Comparison of ENCODE assay signal across 16 cellular contexts in genomic region chr7:42231043-42231442, GRCh38. TPM values are rescaled to one million over a fixed set of nuclear protein-coding genes. Genes with fewer than 3 reads are reported as not detected.
DNase-seq lines count a peak whose midpoint lies in the region; ATAC-seq and TF ChIP-seq lines count a peak whose summit lies in the region.
"Had no signal": no experiment of that assay in that cellular context is flagged by ENCODE, and none has a peak within 500 bp of the region (broad histone marks: within the 10 kb centered on the region; RNA-seq: fewer than 3 reads in every experiment).

No MANE protein-coding gene starts in this region.

- H3K4me1 Mint-ChIP-seq in nephron, result peaks cover 93% of the 10 kb centered on the region

- H2AFZ ChIP-seq in smooth muscle cell (ENCODE audit: low read depth), result no peak overlapping the region

- peak overlapping the region; percentile 95 for H3K4me2 ChIP-seq in smooth muscle cell

- peaks cover 87% of the 10 kb centered on the region for H4K20me1 ChIP-seq in smooth muscle cell (ENCODE audit: low read depth)

- H3K9ac ChIP-seq in smooth muscle cell (ENCODE audit: low read depth), result no peak overlapping the region

- H3K36me3 ChIP-seq in HEK293 (ENCODE audit: control insufficient read depth in 2 of 2, insufficient read depth in 1 of 2, low read length in 2 of 2), result no peaks in the 10 kb centered on the region
- H3K36me3 ChIP-seq in ectodermal cell (ENCODE audit: control insufficient read depth, insufficient read depth, low read length), result peaks cover 12% of the 10 kb centered on the region
- no peaks in the 10 kb centered on the region for H3K36me3 ChIP-seq in smooth muscle cell (ENCODE audit: low read depth)
- H3K36me3 ChIP-seq: BE2C had no signal

- H3K27me3 ChIP-seq in ectodermal cell (ENCODE audit: control insufficient read depth, insufficient read depth, low read length, poor library complexity, severe bottlenecking) (no peaks in the 10 kb centered on the region), smooth muscle cell (ENCODE audit: low read depth) (no peaks in the 10 kb centered on the region)

- POLR2A ChIA-PET in HEK293 (lab: Yijun Ruan, JAX), result interaction anchor here (0.6 kb wide), 1 partner anchor 178 kb away, joined by 3 read pairs; no protein-coding TSS in a partner anchor

- TF ChIP-seq CTCF in HEK293 (tag by site-specific recombination; IDR thresholded peaks at IDR 0.05), result no peak
- no peak for TF ChIP-seq CTCF in nephron (IDR thresholded peaks at IDR 0.05; ENCODE audit: unreplicated experiment in 3 of 3)
- TF ChIP-seq CTCF in smooth muscle cell (IDR thresholded peaks at IDR 0.05; ENCODE audit: borderline replicate concordance, insufficient read depth, poor library complexity, severe bottlenecking), result no peak

- DNase-seq in smooth muscle cell (lab: John Stamatoyannopoulos, UW; ENCODE audit: unreplicated experiment), result no peak
- DNase-seq in NOMO-1 treated with dmso at 0.1 percent for 144 hours (lab: John Stamatoyannopoulos, UW; ENCODE audit: unreplicated experiment), result no peak
- DNase-seq: BE2C; CD4-positive, alpha-beta memory T cell; DMS79; HCEC 1CT; IMR-90 had no signal

- H3K4me1 ChIP-seq in HEK293 (ENCODE audit: control insufficient read depth, insufficient read depth, low read length) (peaks cover 63% of the 10 kb centered on the region), ectodermal cell (ENCODE audit: control insufficient read depth, insufficient read depth, low read length) (peaks cover 57% of the 10 kb centered on the region), smooth muscle cell (ENCODE audit: low read depth) (peaks cover 89% of the 10 kb centered on the region)
- H3K4me1 ChIP-seq: BE2C had no signal

- CTCF ChIA-PET in HEK293 (lab: Yijun Ruan, JAX), result interaction anchor here (0.5 to 2.5 kb wide), 6 partner anchors 37 to 686 kb away, joined by 3 to 7 read pairs (median 4); no protein-coding TSS in a partner anchor

- H3K9me3 Mint-ChIP-seq in nephron, result no peaks in the 10 kb centered on the region

- H3K4me3 Mint-ChIP-seq in nephron, result peak overlapping the region in 2 of 3 experiments; percentile 3 to 47
- H3K4me3 Mint-ChIP-seq: CD4-positive, alpha-beta memory T cell had no signal

- peaks cover 78% of the 10 kb centered on the region for H3K79me2 ChIP-seq in smooth muscle cell (ENCODE audit: low read depth)

- no peak overlapping the region for H3K27ac ChIP-seq in HEK293 (ENCODE audit: extremely low read depth, low read depth, low read length)
- H3K27ac ChIP-seq in ectodermal cell (ENCODE audit: insufficient read depth, low read depth, low read length, poor library complexity, severe bottlenecking), result no peak overlapping the region
- H3K27ac ChIP-seq in smooth muscle cell (ENCODE audit: low read depth), result peak overlapping the region; percentile 73
- H3K27ac ChIP-seq: C4-2B had no signal

- H3F3A ChIP-seq in smooth muscle cell (ENCODE audit: low read depth), result peaks cover 12% of the 10 kb centered on the region

- no peaks in the 10 kb centered on the region for H3K27me3 Mint-ChIP-seq in nephron (ENCODE audit: low read depth)

- ATAC-seq in GM21526 (IDR thresholded peaks at IDR 0.05; ENCODE audit: low FRiP score, unreplicated experiment) (no peak), HG03280 (IDR thresholded peaks at IDR 0.05; ENCODE audit: unreplicated experiment) (no peak)
- ATAC-seq: GM12878 had no signal

- H3K27ac Mint-ChIP-seq in nephron, result peak overlapping the region in 2 of 3 experiments; percentile 34 to 69
- H3K27ac Mint-ChIP-seq: CD4-positive, alpha-beta memory T cell had no signal

- H3K4me3 ChIP-seq in HEK293 (ENCODE audit: low read depth, low read length) (no peak overlapping the region), ectodermal cell (ENCODE audit: insufficient read depth, low read depth, low read length) (peak overlapping the region; percentile 81), smooth muscle cell (no peak overlapping the region)
- H3K4me3 ChIP-seq: GM12878 had no signal

- H3K9me3 ChIP-seq in HEK293 (ENCODE audit: control insufficient read depth, insufficient read depth, low read depth, low read length) (no peaks in the 10 kb centered on the region), ectodermal cell (ENCODE audit: control insufficient read depth, low read length) (no peaks in the 10 kb centered on the region), smooth muscle cell (replicated peaks; ENCODE audit: low read depth) (no peaks in the 10 kb centered on the region)
- H3K9me3 ChIP-seq: BE2C had no signal

- H3K36me3 Mint-ChIP-seq in nephron (ENCODE audit: low read depth), result peaks cover 6% of the 10 kb centered on the region
- H3K36me3 Mint-ChIP-seq: CD4-positive, alpha-beta memory T cell had no signal

TF ChIP-seq in HEK293, 187 proteins besides CTCF, POLR2A, EP300 and RAD21:
- TF ChIP-seq ZNF791 (tag by site-specific recombination; IDR thresholded peaks at IDR 0.05), result no peak
- TF ChIP-seq ZNF473 (tag by site-specific recombination; IDR thresholded peaks at IDR 0.05), result no peak
- TF ChIP-seq ZNF416 (tag by site-specific recombination; IDR thresholded peaks at IDR 0.05), result no peak
- no peak for TF ChIP-seq ZNF830 (tag by site-specific recombination; IDR thresholded peaks at IDR 0.05; ENCODE audit: low read depth)
- no peak for TF ChIP-seq ZNF239 (tag by site-specific recombination; IDR thresholded peaks at IDR 0.05)
- no peak for TF ChIP-seq ZBTB8A (tag by site-specific recombination; IDR thresholded peaks at IDR 0.05)
- no peak for TF ChIP-seq ZNF354C (tag by site-specific recombination; IDR thresholded peaks at IDR 0.05; ENCODE audit: borderline replicate concordance, low read depth)
- no peak for TF ChIP-seq ZNF366 (tag by site-specific recombination; conservative IDR thresholded peaks at IDR 0.05)
- TF ChIP-seq SCRT2 (tag by site-specific recombination; IDR thresholded peaks at IDR 0.05), result peak; percentile 88
- TF ChIP-seq ZNF114 (tag by site-specific recombination; IDR thresholded peaks at IDR 0.05), result no peak
- TF ChIP-seq SCRT1 (tag by site-specific recombination; IDR thresholded peaks at IDR 0.05; ENCODE audit: borderline replicate concordance), result peak; percentile 58; the same call in 1 of the 2 replicates
- no peak for TF ChIP-seq ZNF138 (tag by site-specific recombination; IDR thresholded peaks at IDR 0.05; ENCODE audit: borderline replicate concordance)
- TF ChIP-seq ZNF692 (tag by site-specific recombination; IDR thresholded peaks at IDR 0.05), result no peak
- no peak for TF ChIP-seq ZNF792 (tag by site-specific recombination; IDR thresholded peaks at IDR 0.05)
- 0 out of 2 replicates have a peak, but pooled peaks have one; percentile 32 for TF ChIP-seq WT1 (tag by site-specific recombination; IDR thresholded peaks at IDR 0.05)
- TF ChIP-seq ZNF664 (tag by site-specific recombination; IDR thresholded peaks at IDR 0.05), result peak; percentile 83
- TF ChIP-seq FEZF1 (tag by site-specific recombination; IDR thresholded peaks at IDR 0.05), result no peak
- no peak for TF ChIP-seq SETDB1 (IDR thresholded peaks at IDR 0.05; ENCODE audit: insufficient read length, low read length)

RNA-seq across cellular contexts. Expression of gene GLI3, which starts 6.0 kb away (rescaled TPM):
- polyA plus RNA-seq in ectodermal cell (2013, experiment 1 of 4), result 200 TPM
- 235 TPM for polyA plus RNA-seq in ectodermal cell (2013, experiment 2 of 4)
- polyA plus RNA-seq in ectodermal cell (2013, experiment 3 of 4), result 110 TPM
- 128 TPM for polyA plus RNA-seq in ectodermal cell (2013, experiment 4 of 4)
- total RNA-seq in smooth muscle cell, result 31.1 and 31.2 TPM in 2 replicates
- 68.2 and 70.4 TPM in 2 replicates for polyA plus RNA-seq in smooth muscle cell
- total RNA-seq: G401, GM12878, HT-29 had no signal
